Comparison of ENCODE assay signal across 19 cellular contexts in genomic region chr6:30711758-30712380, GRCh38. TPM values are rescaled to one million over a fixed set of nuclear protein-coding genes. Genes with fewer than 3 reads are reported as not detected.
DNase-seq lines count a peak whose midpoint lies in the region; ATAC-seq, FAIRE-seq and TF ChIP-seq lines count a peak whose summit lies in the region.
"Had no signal": no experiment of that assay in that cellular context is flagged by ENCODE, and none has a peak within 500 bp of the region (broad histone marks: within the 10 kb centered on the region; RNA-seq: fewer than 3 reads in every experiment).

No MANE protein-coding gene starts in this region.

- H3K4me1 ChIP-seq in astrocyte (ENCODE audit: insufficient read depth, low read length) (peaks cover 7% of the 10 kb centered on the region), upper lobe of left lung (peaks cover 8 to 9% (median 9%) of the 10 kb centered on the region in 4 donors)
- H3K4me1 ChIP-seq: foreskin keratinocyte had no signal

- H3K27me3 ChIP-seq in astrocyte (ENCODE audit: insufficient read depth, low read length) (no peaks in the 10 kb centered on the region), upper lobe of left lung (no peaks in the 10 kb centered on the region)
- H3K27me3 ChIP-seq: foreskin keratinocyte had no signal

- H3K79me2 ChIP-seq in astrocyte (ENCODE audit: insufficient read depth, low read length) = peaks cover 11% of the 10 kb centered on the region

- ATAC-seq in activated T-cell treated with anti-CD3 and anti-CD28 coated beads, Interleukin-2, amount 50 U/mL, for 72 hours (replicated peaks in 1 of 2) = peak in 1 of 2 donors; percentile 54
- ATAC-seq in HG02678 (IDR thresholded peaks at IDR 0.05; ENCODE audit: unreplicated experiment) (peak; percentile 65), GM18517 (IDR thresholded peaks at IDR 0.05; ENCODE audit: unreplicated experiment) (no peak), upper lobe of left lung (ENCODE audit: low FRiP score in 2 of 2) (no peak)
- peak; percentile 40 for ATAC-seq in stimulated activated naive CD8-positive, alpha-beta T cell treated with anti-CD3 and anti-CD28 coated beads, Interleukin-15, Interleukin-2, amounts not matched to agents 100 U/mL and 50 U/mL, for 24 hours
- ATAC-seq: foreskin keratinocyte, HCT116, left ventricle myocardium superior, psoas muscle had no signal

- TF ChIP-seq POLR2A in upper lobe of left lung (IDR thresholded peaks at IDR 0.05) = no peak

- peaks cover 29 to 64% of the 10 kb centered on the region in 2 donors for H3K36me3 Mint-ChIP-seq in activated T-cell treated with anti-CD3 and anti-CD28 coated beads, Interleukin-2, amount 50 U/mL, for 72 hours (ENCODE audit: insufficient read depth in 2 of 2)
- H3K36me3 Mint-ChIP-seq in astrocyte (ENCODE audit: low read depth, unreplicated experiment) (peaks cover 36% of the 10 kb centered on the region), type B pancreatic cell (peaks cover 42% of the 10 kb centered on the region)

- no peaks in the 10 kb centered on the region for H3K9me3 Mint-ChIP-seq in activated T-cell treated with anti-CD3 and anti-CD28 coated beads, Interleukin-2, amount 50 U/mL, for 72 hours
- H3K9me3 Mint-ChIP-seq in astrocyte (ENCODE audit: unreplicated experiment) (no peaks in the 10 kb centered on the region), type B pancreatic cell (no peaks in the 10 kb centered on the region)
- H3K9me3 Mint-ChIP-seq: endodermal cell had no signal

- H3K27me3 Mint-ChIP-seq in activated T-cell treated with anti-CD3 and anti-CD28 coated beads, Interleukin-2, amount 50 U/mL, for 72 hours (ENCODE audit: low read depth) = no peaks in the 10 kb centered on the region
- H3K27me3 Mint-ChIP-seq in astrocyte (ENCODE audit: low read depth, unreplicated experiment) (no peaks in the 10 kb centered on the region), type B pancreatic cell (no peaks in the 10 kb centered on the region)

- peak overlapping the region in 1 of 2 donors; percentile 57 for H3K4me3 Mint-ChIP-seq in activated T-cell treated with anti-CD3 and anti-CD28 coated beads, Interleukin-2, amount 50 U/mL, for 72 hours
- H3K4me3 Mint-ChIP-seq in astrocyte (ENCODE audit: unreplicated experiment) (peak overlapping the region; percentile 66), type B pancreatic cell (no peak overlapping the region)
- H3K4me3 Mint-ChIP-seq: endodermal cell had no signal

- TF ChIP-seq CTCF in astrocyte (IDR thresholded peaks at IDR 0.05; ENCODE audit: insufficient read depth, low read depth, low read length) (no peak), type B pancreatic cell (conservative IDR thresholded peaks at IDR 0.05) (no peak), upper lobe of left lung (IDR thresholded peaks at IDR 0.05) (no peak)

- TF ChIP-seq EP300 in upper lobe of left lung (IDR thresholded peaks at IDR 0.05) = no peak

- DNase-seq in activated T-cell treated with anti-CD3 and anti-CD28 coated beads, Interleukin-2, amount 50 U/mL, for 72 hours = no peak
- no peak for DNase-seq in activated T-cell treated with anti-CD3 and anti-CD28 coated beads for 4 hours
- no peak for DNase-seq in astrocyte (ENCODE audit: low read depth)
- no peak for DNase-seq in stimulated activated naive CD8-positive, alpha-beta T cell treated with anti-CD3 and anti-CD28 coated beads, Interleukin-15, Interleukin-2, amounts not matched to agents 100 U/mL and 50 U/mL, for 24 hours
- DNase-seq in type B pancreatic cell (ENCODE audit: extremely low spot score, unreplicated experiment) = no peak
- no peak for DNase-seq in upper lobe of left lung
- DNase-seq: Calu3, caudate nucleus, endodermal cell, IMR-90, left ventricle myocardium superior, NCI-H1105, NCI-H226, psoas muscle, SIG-M5 had no signal

- WGBS in upper lobe of left lung, 2 donors = 83 to 92% methylated on average over 1 of the region's 1 CpG

- no peak overlapping the region for H3K4me3 ChIP-seq in astrocyte (ENCODE audit: insufficient read depth, low read depth, low read length)
- no peak overlapping the region for H3K4me3 ChIP-seq in upper lobe of left lung
- H3K4me3 ChIP-seq: psoas muscle had no signal

- H3K9me3 ChIP-seq in astrocyte (ENCODE audit: insufficient read depth, low read depth, low read length) = no peaks in the 10 kb centered on the region
- no peaks in the 10 kb centered on the region for H3K9me3 ChIP-seq in upper lobe of left lung
- H3K9me3 ChIP-seq: psoas muscle had no signal

- H2AFZ ChIP-seq in astrocyte (ENCODE audit: low read depth, low read length) = no peak overlapping the region

- H4K20me1 ChIP-seq in astrocyte (ENCODE audit: insufficient read depth, low read length) = no peaks in the 10 kb centered on the region

- H3K4me2 ChIP-seq in astrocyte (ENCODE audit: low read length) = no peak overlapping the region

- peak overlapping the region; percentile 1 for H3K27ac Mint-ChIP-seq in activated T-cell treated with anti-CD3 and anti-CD28 coated beads, Interleukin-2, amount 50 U/mL, for 72 hours
- H3K27ac Mint-ChIP-seq in astrocyte (ENCODE audit: unreplicated experiment) (no peak overlapping the region), type B pancreatic cell (no peak overlapping the region)
- H3K27ac Mint-ChIP-seq: endodermal cell had no signal

- peaks cover 57% of the 10 kb centered on the region for H3K4me1 Mint-ChIP-seq in activated T-cell treated with anti-CD3 and anti-CD28 coated beads, Interleukin-2, amount 50 U/mL, for 72 hours (ENCODE audit: low read depth)
- H3K4me1 Mint-ChIP-seq in astrocyte (ENCODE audit: low read depth, unreplicated experiment) (peaks cover 5% of the 10 kb centered on the region), type B pancreatic cell (ENCODE audit: unreplicated experiment) (peaks cover 10% of the 10 kb centered on the region)

- H3K9ac ChIP-seq in astrocyte (ENCODE audit: low read length) = no peak overlapping the region

- peaks cover 32% of the 10 kb centered on the region for H3K36me3 ChIP-seq in astrocyte (ENCODE audit: insufficient read depth, low read length)
- H3K36me3 ChIP-seq in upper lobe of left lung = peaks cover 10 to 72% (median 45%) of the 10 kb centered on the region in 4 donors

- FAIRE-seq in astrocyte (lab: Jason Lieb, UNC) = no peak

- no peak overlapping the region for H3K27ac ChIP-seq in astrocyte (ENCODE audit: low read depth, low read length)
- H3K27ac ChIP-seq in upper lobe of left lung = no peak overlapping the region
- H3K27ac ChIP-seq: foreskin keratinocyte, psoas muscle had no signal

RNA-seq across cellular contexts. Expression of gene MDC1, which starts 5.2 kb away (rescaled TPM):
- total RNA-seq in activated T-cell treated with anti-CD3 and anti-CD28 coated beads, Interleukin-2, amount 50 U/mL, for 72 hours = 100 to 1,000 TPM; 102 to 127 TPM
- total RNA-seq in astrocyte = 25.2 and 25.4 TPM in 2 replicates
- 30.1 and 71.3 TPM in 2 replicates for total RNA-seq in type B pancreatic cell (ENCODE audit: low replicate concordance)
- total RNA-seq in upper lobe of left lung = 10 to 100 TPM; 13.5 to 33.5 (median 24.2) TPM

RNA-seq across cellular contexts. Expression of gene TUBB, which starts 8.3 kb away (rescaled TPM):
- total RNA-seq in activated T-cell treated with anti-CD3 and anti-CD28 coated beads, Interleukin-2, amount 50 U/mL, for 72 hours = 100 to 1,000 TPM; 668 to 724 TPM
- total RNA-seq in astrocyte (815 and 887 TPM in 2 replicates), type B pancreatic cell (ENCODE audit: low replicate concordance) (560 and 1,225 TPM in 2 replicates), upper lobe of left lung (100 to 1,000 TPM in 4 of 6 donors, 10 to 100 TPM in 2; 71.2 to 347 (median 149) TPM)

RNA-seq across cellular contexts. Expression of gene NRM, which starts 21.1 kb away (rescaled TPM):
- total RNA-seq in activated T-cell treated with anti-CD3 and anti-CD28 coated beads, Interleukin-2, amount 50 U/mL, for 72 hours = 10 to 100 TPM; 26.9 to 29.6 TPM
- total RNA-seq in astrocyte (12.2 and 12.8 TPM in 2 replicates), type B pancreatic cell (ENCODE audit: low replicate concordance) (21.8 and 48.9 TPM in 2 replicates), upper lobe of left lung (10 to 100 TPM in 1 of 6 donors, 1 to 10 TPM in 5; 3.3 to 13.4 (median 7.2) TPM)

RNA-seq across cellular contexts. Expression of gene PPP1R18, which starts 25.4 kb away (rescaled TPM):
- 100 to 1,000 TPM; 179 to 200 TPM for total RNA-seq in activated T-cell treated with anti-CD3 and anti-CD28 coated beads, Interleukin-2, amount 50 U/mL, for 72 hours
- 145 and 156 TPM in 2 replicates for total RNA-seq in astrocyte
- total RNA-seq in type B pancreatic cell (ENCODE audit: low replicate concordance) = 16.8 and 33.1 TPM in 2 replicates
- 100 to 1,000 TPM in 1 of 6 donors, 10 to 100 TPM in 5; 23.5 to 103 (median 60.8) TPM for total RNA-seq in upper lobe of left lung

RNA-seq across cellular contexts. Expression of gene FLOT1, which starts 30.6 kb away (rescaled TPM):
- 100 to 1,000 TPM; 293 to 319 TPM for total RNA-seq in activated T-cell treated with anti-CD3 and anti-CD28 coated beads, Interleukin-2, amount 50 U/mL, for 72 hours
- total RNA-seq in astrocyte (77.6 and 85.2 TPM in 2 replicates), type B pancreatic cell (ENCODE audit: low replicate concordance) (72.9 and 94.8 TPM in 2 replicates), upper lobe of left lung (100 to 1,000 TPM; 133 to 212 (median 143) TPM)

Comparison
In these comparisons a context has a peak if more than half of its experiments do, and no peak if none do; other contexts are left out.
1. ATAC-seq: peak in HG02678 (single experiment) and stimulated activated naive CD8-positive, alpha-beta T cell treated with anti-CD3 and anti-CD28 coated beads, Interleukin-15, Interleukin-2, amounts not matched to agents 100 U/mL and 50 U/mL, for 24 hours (single experiment); none in GM18517 (single experiment) and upper lobe of left lung (0 of 2).